ENCODE assay signal across 8 cellular contexts in the genomic region with DNA sequence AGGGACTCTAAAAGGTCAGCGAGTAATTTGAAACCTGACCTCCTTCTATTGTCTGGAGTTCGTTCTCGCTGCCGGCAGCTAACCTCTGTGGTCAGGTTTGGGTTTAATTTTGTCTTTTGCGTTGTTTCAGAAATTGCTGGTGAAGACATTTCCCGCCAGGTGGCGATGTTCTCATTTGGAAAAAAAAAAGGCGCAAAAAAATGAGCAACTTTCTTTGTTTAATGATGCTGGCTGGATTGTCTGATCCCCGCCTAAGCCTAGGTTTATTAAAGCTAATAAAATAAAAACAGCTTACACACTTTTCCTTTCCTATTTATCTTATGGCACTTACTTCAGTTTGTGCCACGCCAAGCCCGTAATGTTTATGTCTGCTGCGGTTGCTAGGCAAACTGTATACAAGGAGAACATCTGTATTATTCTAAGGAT.
DNase-seq lines count a peak whose midpoint lies in the region; ATAC-seq, FAIRE-seq and TF ChIP-seq lines count a peak whose summit lies in the region.

No MANE protein-coding gene starts in this region.

- H3K27me3 ChIP-seq in pancreas = no peaks in the 10 kb centered on the region

- POLR2A ChIA-PET in RWPE1 (lab: Yijun Ruan, JAX; ENCODE audit: low non-redundant PET) = no interaction called here

- WGBS in pancreas, 2 donors = 18 to 20% methylated on average over 12 of the region's 12 CpGs

- TF ChIP-seq CTCF in RWPE1 (conservative IDR thresholded peaks at IDR 0.05; ENCODE audit: low read depth) (peak; percentile 94), pancreas (IDR thresholded peaks at IDR 0.05) (peak; percentile 25 to 64 (median 54))

- no peak for TF ChIP-seq POLR2A in erythroblast (IDR thresholded peaks at IDR 0.05; ENCODE audit: low read length)

- H3K36me3 ChIP-seq in pancreas = no peaks in the 10 kb centered on the region

- FAIRE-seq in pancreas (lab: Jason Lieb, UNC) = no peak

- H3K4me1 ChIP-seq in pancreas = no peaks in the 10 kb centered on the region

- H3K27ac ChIP-seq in RWPE1 (no peak overlapping the region), pancreas (no peak overlapping the region)

- CTCF ChIA-PET in RWPE1 (lab: Yijun Ruan, JAX) = interaction anchor here (0.5 to 3.1 kb wide), 27 partner anchors 10 to 1892 kb away, joined by 3 to 17 read pairs (median 4); no protein-coding TSS in a partner anchor

- ATAC-seq in HG03159 (IDR thresholded peaks at IDR 0.05; ENCODE audit: unreplicated experiment) (peak; percentile 49), pancreas (peak; percentile 66 to 79 (median 72)), GM19455 (IDR thresholded peaks at IDR 0.05; ENCODE audit: unreplicated experiment) (no peak), GM21367 (IDR thresholded peaks at IDR 0.05; ENCODE audit: unreplicated experiment) (no peak)

- H3K9me3 ChIP-seq in pancreas = no peaks in the 10 kb centered on the region

- H3K4me3 ChIP-seq in pancreas = no peak overlapping the region

- DNase-seq in NCI-H1417 (lab: John Stamatoyannopoulos, UW) (peak; percentile 20 to 76 (median 73)), NCI-H1417 treated with DMSO at 0.1 percent for 48 hours (lab: John Stamatoyannopoulos, UW) (no peak), RWPE1 (ENCODE audit: low spot score) (peak; percentile 35), erythroblast (lab: John Stamatoyannopoulos, UW) (peak; percentile 22 to 53), pancreas (peak in 4 of 6 donors; percentile 20 to 57 (median 36))

- intact Hi-C loops in pancreas (cut with DNase I) = loop anchor here in 1 of 3 donors (5.0 kb wide), 1 partner anchor 46 kb away; no protein-coding TSS in a partner anchor

Comparison
In these comparisons a context has a peak if more than half of its experiments do, and no peak if none do; other contexts are left out.
1. ATAC-seq: peak in HG03159 (single experiment) and pancreas (4 of 4); none in GM19455 (single experiment) and GM21367 (single experiment).